Comparison of ENCODE assay signal across 8 cellular contexts in genomic region chr5:102561894-102562760, GRCh38.
DNase-seq lines count a peak whose midpoint lies in the region; ATAC-seq and TF ChIP-seq lines count a peak whose summit lies in the region.

No MANE protein-coding gene starts in this region.

- no peak for TF ChIP-seq EP300 in ovary (IDR thresholded peaks at IDR 0.05)

- no peak overlapping the region for H3K27ac ChIP-seq in WERI-Rb-1
- no peak overlapping the region for H3K27ac ChIP-seq in ovary

- peak; percentile 79 for TF ChIP-seq CTCF in WERI-Rb-1 (IDR thresholded peaks at IDR 0.05; ENCODE audit: low read depth, low read length)
- TF ChIP-seq CTCF in ovary (IDR thresholded peaks at IDR 0.05): no peak

- ATAC-seq in GM18858 (IDR thresholded peaks at IDR 0.05; ENCODE audit: unreplicated experiment) (peak; percentile 62), HG03439 (IDR thresholded peaks at IDR 0.05; ENCODE audit: unreplicated experiment) (peak; percentile 58), HG02571 (IDR thresholded peaks at IDR 0.05; ENCODE audit: unreplicated experiment) (no peak), HG02884 (IDR thresholded peaks at IDR 0.05; ENCODE audit: unreplicated experiment) (no peak)

- WGBS in ovary, 3 donors: 31 to 35% (median 32%) methylated on average over 11 of the region's 11 CpGs

- intact Hi-C loops in ovary (cut with DNase I): no loop called here

- DNase-seq in AG20443 (ENCODE audit: low spot score) (peak; percentile 35), WERI-Rb-1 (peak; percentile 65), iPS DF 4.7 (ENCODE audit: extremely low read depth, low spot score) (peak; percentile 60), ovary (no peak)

- H3K27me3 ChIP-seq in WERI-Rb-1 (ENCODE audit: insufficient read depth, low read depth, severe bottlenecking): no peaks in the 10 kb centered on the region
- H3K27me3 ChIP-seq in ovary: no peaks in the 10 kb centered on the region

- H3K9me3 ChIP-seq in WERI-Rb-1 (ENCODE audit: severe bottlenecking) (no peaks in the 10 kb centered on the region), ovary (no peaks in the 10 kb centered on the region)

- no peaks in the 10 kb centered on the region for H3K36me3 ChIP-seq in WERI-Rb-1
- H3K36me3 ChIP-seq in ovary: no peaks in the 10 kb centered on the region

- no peak for TF ChIP-seq POLR2A in ovary (IDR thresholded peaks at IDR 0.05)

- H3K4me1 ChIP-seq in ovary (ENCODE audit: insufficient read depth): no peaks in the 10 kb centered on the region

- H3K4me3 ChIP-seq in WERI-Rb-1 (ENCODE audit: low read depth, low read length): no peak overlapping the region
- H3K4me3 ChIP-seq in ovary: no peak overlapping the region

Comparison
In these comparisons a context has a peak if more than half of its experiments do, and no peak if none do; other contexts are left out.
1. DNase-seq: peak in AG20443 (single experiment), WERI-Rb-1 (single experiment) and iPS DF 4.7 (single experiment); none in ovary (0 of 5).
2. ATAC-seq: peak in GM18858 (single experiment) and HG03439 (single experiment); none in HG02571 (single experiment) and HG02884 (single experiment).